In the genomic region with DNA sequence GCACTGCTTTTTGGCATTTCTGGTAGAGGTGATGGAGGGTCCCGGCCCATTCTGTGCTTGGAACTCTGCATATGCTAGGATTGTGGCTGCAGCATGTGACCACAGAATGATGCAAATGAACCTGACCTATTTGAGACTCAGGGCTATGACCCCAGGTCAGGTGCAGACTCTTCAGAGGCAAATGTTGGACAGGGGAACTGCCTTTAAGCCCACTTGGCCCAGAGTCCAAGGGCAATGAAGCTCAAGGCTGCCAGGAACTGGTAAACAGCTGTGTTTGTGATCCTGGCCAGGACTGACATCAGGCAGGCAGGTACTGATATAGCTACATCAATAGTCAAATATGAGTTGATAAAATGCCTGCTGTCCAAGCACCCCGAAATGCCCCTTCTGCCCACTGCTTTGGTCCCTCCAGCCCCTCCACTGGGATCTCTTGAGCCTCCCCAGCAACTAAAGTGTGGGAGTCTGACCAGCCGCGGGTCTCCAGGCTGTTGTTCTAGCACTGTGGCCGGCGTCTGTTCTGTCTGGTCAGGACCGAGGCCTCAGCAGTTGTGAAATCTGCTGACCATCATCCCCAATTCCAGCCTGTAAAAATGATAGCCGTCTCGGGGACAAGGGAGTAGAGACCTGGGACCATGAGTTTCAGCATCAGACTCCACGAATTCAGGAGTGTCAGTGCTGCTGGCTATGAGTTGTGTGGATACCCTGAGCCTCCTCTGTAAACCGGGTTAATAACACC, we compare ENCODE assay signal across 21 cellular contexts.
"Had no signal": no experiment of that assay in that cellular context is flagged by ENCODE, and none has a peak within 500 bp of the region (broad histone marks: within the 10 kb centered on the region; RNA-seq: fewer than 3 reads in every experiment).

No MANE protein-coding gene starts in this region.

- H3K4me3 Mint-ChIP-seq: endodermal cell, naive B cell, nephron, type B pancreatic cell had no signal

- ATAC-seq: left lung; psoas muscle; stimulated activated naive CD8-positive, alpha-beta T cell treated with anti-CD3 and anti-CD28 coated beads, Interleukin-15, Interleukin-2, amounts not matched to agents 100 U/mL and 50 U/mL, for 24 hours had no signal

- H3K4me3 ChIP-seq: left lung, lung, psoas muscle, smooth muscle cell, suprapubic skin, thyroid gland had no signal

- H3K36me3 Mint-ChIP-seq: type B pancreatic cell had no signal

- H3K36me3 ChIP-seq: left lung, suprapubic skin, thyroid gland had no signal

- H3K9me3 Mint-ChIP-seq: nephron, type B pancreatic cell had no signal

- H3K27ac ChIP-seq: left lung, psoas muscle, suprapubic skin, thyroid gland had no signal

- DNase-seq: cerebellar nuclear complex; effector CD4-positive, alpha-beta T cell; endodermal cell; erythroblast; foreskin melanocyte; head of caudate nucleus; hypothalamus; kidney glomerular epithelial cell; left lung; mesenchymal stem cell; naive B cell; psoas muscle; retina; stimulated activated CD4-positive, alpha-beta T cell treated with anti-CD3 and anti-CD28 coated beads, Interleukin-2, amount 100 ng/mL, for 48 hours; stimulated activated naive CD8-positive, alpha-beta T cell treated with anti-CD3 and anti-CD28 coated beads, Interleukin-15, Interleukin-2, amounts not matched to agents 100 U/mL and 50 U/mL, for 24 hours; thyroid gland had no signal

- H3K9me3 ChIP-seq: left lung, psoas muscle, suprapubic skin, thyroid gland had no signal

- H3K27me3 ChIP-seq: thyroid gland had no signal

- H3K4me1 ChIP-seq: left lung, psoas muscle, suprapubic skin, thyroid gland had no signal

- H3K27ac Mint-ChIP-seq: endodermal cell, naive B cell, nephron, type B pancreatic cell had no signal
